17 cellular contexts compared by ENCODE assay signal in genomic region chr12:29726741-29727348, GRCh38. TPM values are rescaled to one million over a fixed set of nuclear protein-coding genes. Genes with fewer than 3 reads are reported as not detected.
DNase-seq lines count a peak whose midpoint lies in the region; ATAC-seq and TF ChIP-seq lines count a peak whose summit lies in the region.
"Had no signal": no experiment of that assay in that cellular context is flagged by ENCODE, and none has a peak within 500 bp of the region (broad histone marks: within the 10 kb centered on the region; RNA-seq: fewer than 3 reads in every experiment).

No MANE protein-coding gene starts in this region.

- ATAC-seq in heart right ventricle (no peak), Right ventricle myocardium inferior (no peak), upper lobe of left lung (ENCODE audit: low FRiP score in 2 of 2) (no peak)
- ATAC-seq: SK-N-SH treated with all-trans-retinoic acid at 6 μM for 48 hours had no signal

- H3K27me3 ChIP-seq in heart right ventricle: no peaks in the 10 kb centered on the region
- H3K27me3 ChIP-seq in esophagus muscularis mucosa: no peaks in the 10 kb centered on the region
- H3K27me3 ChIP-seq in sigmoid colon: no peaks in the 10 kb centered on the region
- H3K27me3 ChIP-seq in upper lobe of left lung: no peaks in the 10 kb centered on the region
- H3K27me3 ChIP-seq: hepatocyte had no signal

- TF ChIP-seq CTCF in heart right ventricle (IDR thresholded peaks at IDR 0.05) (no peak), esophagus muscularis mucosa (IDR thresholded peaks at IDR 0.05) (no peak), sigmoid colon (IDR thresholded peaks at IDR 0.05) (no peak), upper lobe of left lung (IDR thresholded peaks at IDR 0.05) (no peak)

- intact Hi-C loops in heart right ventricle (cut with DNase I): loop anchor here in 4 of 10 donors (2.0 to 10.0 kb wide), 4 partner anchors 55 to 165 kb away; partner anchors contain the start of gene TMTC1 (in 2 of the 4)
- intact Hi-C loops in Right ventricle myocardium inferior (cut with DNase I): no loop called here
- intact Hi-C loops in esophagus muscularis mucosa (cut with DNase I): no loop called here
- intact Hi-C loops in sigmoid colon (cut with DNase I): no loop called here

- 59 to 61% methylated on average over 2 of the region's 2 CpGs for WGBS in heart right ventricle, 2 donors
- 58% methylated on average over 2 of the region's 2 CpGs for WGBS in esophagus muscularis mucosa
- 35 to 62% methylated on average over 2 of the region's 2 CpGs for WGBS in sigmoid colon, 2 donors
- 46 to 55% methylated on average over 2 of the region's 2 CpGs for WGBS in upper lobe of left lung, 2 donors

- H3K4me1 ChIP-seq in heart right ventricle (peaks cover 10 to 65% (median 55%) of the 10 kb centered on the region in 9 donors), esophagus muscularis mucosa (peaks cover 62 to 71% (median 68%) of the 10 kb centered on the region in 4 donors), sigmoid colon (peaks cover 0 to 68% (median 61%) of the 10 kb centered on the region in 4 donors), upper lobe of left lung (peaks cover 3 to 20% (median 9%) of the 10 kb centered on the region in 4 donors)

- no peaks in the 10 kb centered on the region for H3K9me3 ChIP-seq in heart right ventricle
- no peaks in the 10 kb centered on the region for H3K9me3 ChIP-seq in esophagus muscularis mucosa
- H3K9me3 ChIP-seq in sigmoid colon: no peaks in the 10 kb centered on the region
- H3K9me3 ChIP-seq in upper lobe of left lung: no peaks in the 10 kb centered on the region

- TF ChIP-seq POLR2A in esophagus muscularis mucosa (IDR thresholded peaks at IDR 0.05; ENCODE audit: low read depth) (no peak), sigmoid colon (IDR thresholded peaks at IDR 0.05) (no peak), upper lobe of left lung (IDR thresholded peaks at IDR 0.05) (no peak)

- TF ChIP-seq EP300 in esophagus muscularis mucosa (IDR thresholded peaks at IDR 0.05): no peak
- TF ChIP-seq EP300 in sigmoid colon (IDR thresholded peaks at IDR 0.05): no peak
- no peak for TF ChIP-seq EP300 in upper lobe of left lung (IDR thresholded peaks at IDR 0.05)

- H3K4me3 ChIP-seq in heart right ventricle (no peak overlapping the region), esophagus muscularis mucosa (no peak overlapping the region), sigmoid colon (no peak overlapping the region), upper lobe of left lung (no peak overlapping the region)
- H3K4me3 ChIP-seq: hepatocyte had no signal

- H3K36me3 ChIP-seq in heart right ventricle (no peaks in the 10 kb centered on the region), esophagus muscularis mucosa (no peaks in the 10 kb centered on the region), sigmoid colon (no peaks in the 10 kb centered on the region), upper lobe of left lung (no peaks in the 10 kb centered on the region)

- no peak for DNase-seq in heart right ventricle
- DNase-seq in Right ventricle myocardium inferior (ENCODE audit: missing footprints): no peak
- DNase-seq in esophagus muscularis mucosa (ENCODE audit: extremely low spot score): no peak
- no peak for DNase-seq in sigmoid colon
- DNase-seq in upper lobe of left lung: no peak
- DNase-seq in MV-4-11 (lab: John Stamatoyannopoulos, UW): no peak
- DNase-seq in AG08395 (ENCODE audit: low spot score): no peak
- no peak for DNase-seq in pons (ENCODE audit: low spot score)
- DNase-seq: activated CD4-positive, alpha-beta T cell treated with anti-CD3 and anti-CD28 coated beads for 1 hour; CD8-positive, alpha-beta memory T cell; DMS79; endodermal cell; islet precursor cell; NCI-H226; stimulated activated CD4-positive, alpha-beta T cell treated with anti-CD3 and anti-CD28 coated beads, Interleukin-4, amount 100 ng/mL, for 24 hours had no signal

- H3K27ac ChIP-seq in heart right ventricle (peak overlapping the region; percentile 54 to 85 (median 80)), esophagus muscularis mucosa (replicated peaks in 1 of 4) (peak overlapping the region; percentile 70 to 85 (median 80)), sigmoid colon (peak overlapping the region; percentile 61 to 83 (median 79)), upper lobe of left lung (peak overlapping the region; percentile 37 to 76 (median 59))

RNA-seq across cellular contexts. Expression of gene TMTC1, which starts 56.9 kb away (rescaled TPM):
- total RNA-seq in heart right ventricle (10 to 100 TPM; 16.4 to 54.2 (median 23.9) TPM), Right ventricle myocardium inferior (33.8 TPM), esophagus muscularis mucosa (100 to 1,000 TPM in 3 of 4 donors, 10 to 100 TPM in 1; 84.0 to 177 (median 105) TPM), sigmoid colon (10 to 100 TPM; 61.5 to 77.5 (median 70.2) TPM), upper lobe of left lung (10 to 100 TPM; 25.1 to 39.3 (median 29.7) TPM)
- polyA plus RNA-seq in heart right ventricle (10 to 100 TPM in 1 of 2 donors, 1 to 10 TPM in 1; 9.6 to 16.3 TPM), sigmoid colon (1 to 10 TPM in 2 of 3 donors, under 1 TPM in 1; 0.46 to 5.2 (median 3.6) TPM)
- total RNA-seq: CD8-positive, alpha-beta memory T cell had no signal
- polyA plus RNA-seq: CD8-positive, alpha-beta memory T cell had no signal
